Comparison of ENCODE assay signal across 16 cellular contexts in the genomic region with DNA sequence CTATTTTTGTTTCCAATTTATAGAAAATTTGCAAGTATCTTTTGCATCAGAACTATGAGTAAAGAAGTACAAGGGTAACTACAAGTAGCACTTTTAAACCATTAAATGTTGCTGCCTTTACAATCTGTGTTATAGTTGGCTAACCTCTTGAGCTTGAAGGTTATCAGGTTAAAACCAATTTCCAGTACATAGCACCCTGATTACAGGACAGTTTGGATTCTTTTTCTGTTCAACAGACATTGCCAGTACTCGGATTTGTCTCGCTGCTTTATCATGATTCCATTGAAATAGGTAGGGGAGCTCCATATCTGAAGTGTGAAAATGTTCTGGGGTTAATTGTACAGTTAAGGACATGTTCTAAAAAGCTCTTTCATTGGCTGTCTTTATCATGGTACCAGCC.
"Had no signal": no experiment of that assay in that cellular context is flagged by ENCODE, and none has a peak within 500 bp of the region (broad histone marks: within the 10 kb centered on the region; RNA-seq: fewer than 3 reads in every experiment).

No MANE protein-coding gene starts in this region.

- H3K27ac Mint-ChIP-seq: activated CD4-positive, alpha-beta memory T cell treated with anti-CD3 and anti-CD28 coated beads for 36 hours; activated naive CD4-positive, alpha-beta T cell treated with anti-CD3 and anti-CD28 coated beads, Interleukin-2, amount 10 ng/mL, durations not matched to agents 7 days and 5 days; activated T-helper 1 cell treated with anti-CD3 and anti-CD28 coated beads, Interleukin-12 subunit alpha, Interleukin-12 subunit beta, Interleukin-2, Interleukin-4 antibody, amounts not matched to agents 30 ng/mL and 10 ng/mL and 1 ng/mL, durations not matched to agents 14 hours and 24 hours and 36 hours had no signal

- DNase-seq: activated CD4-positive, alpha-beta memory T cell treated with anti-CD3 and anti-CD28 coated beads for 36 hours; activated CD4-positive, CD25-positive, alpha-beta regulatory T cell treated with anti-CD3 and anti-CD28 coated beads, Interleukin-2, amount 50 U/mL, for 72 hours; activated CD8-positive, alpha-beta memory T cell treated with anti-CD3 and anti-CD28 coated beads, Interleukin-2, amount 50 U/mL, for 4 hours; activated naive CD4-positive, alpha-beta T cell treated with anti-CD3 and anti-CD28 coated beads, Interleukin-2, amount 10 ng/mL, durations not matched to agents 7 days and 5 days; brain microvascular endothelial cell; dorsolateral prefrontal cortex; esophagus squamous epithelium; foreskin fibroblast; left cardiac atrium; stimulated activated CD4-positive, alpha-beta T cell treated with anti-CD3 and anti-CD28 coated beads, Interleukin-4, amount 100 ng/mL, for 24 hours; SW 1271; T-helper 9 cell; tibial artery; uterus had no signal

- H3K9me3 ChIP-seq: esophagus squamous epithelium, tibial artery, uterus had no signal

- H3K27ac ChIP-seq: brain microvascular endothelial cell, dorsolateral prefrontal cortex, esophagus squamous epithelium, tibial artery, uterus had no signal

- ATAC-seq: left cardiac atrium had no signal

- H3K36me3 ChIP-seq: uterus had no signal

- H3K27me3 Mint-ChIP-seq: activated CD4-positive, alpha-beta memory T cell treated with anti-CD3 and anti-CD28 coated beads for 36 hours; activated naive CD4-positive, alpha-beta T cell treated with anti-CD3 and anti-CD28 coated beads, Interleukin-2, amount 10 ng/mL, durations not matched to agents 7 days and 5 days had no signal

- H3K4me1 ChIP-seq: esophagus squamous epithelium, tibial artery, uterus had no signal

- H3K9me3 Mint-ChIP-seq: activated CD4-positive, alpha-beta memory T cell treated with anti-CD3 and anti-CD28 coated beads for 36 hours; activated naive CD4-positive, alpha-beta T cell treated with anti-CD3 and anti-CD28 coated beads, Interleukin-2, amount 10 ng/mL, durations not matched to agents 7 days and 5 days; activated T-helper 1 cell treated with anti-CD3 and anti-CD28 coated beads, Interleukin-12 subunit alpha, Interleukin-12 subunit beta, Interleukin-2, Interleukin-4 antibody, amounts not matched to agents 30 ng/mL and 10 ng/mL and 1 ng/mL, durations not matched to agents 14 hours and 24 hours and 36 hours; neural crest cell had no signal

- H3K4me3 ChIP-seq: dorsolateral prefrontal cortex, esophagus squamous epithelium, tibial artery, uterus had no signal

- H3K4me1 Mint-ChIP-seq: neural crest cell had no signal

- H3K4me3 Mint-ChIP-seq: activated CD4-positive, alpha-beta memory T cell treated with anti-CD3 and anti-CD28 coated beads for 36 hours; activated naive CD4-positive, alpha-beta T cell treated with anti-CD3 and anti-CD28 coated beads, Interleukin-2, amount 10 ng/mL, durations not matched to agents 7 days and 5 days; activated T-helper 1 cell treated with anti-CD3 and anti-CD28 coated beads, Interleukin-12 subunit alpha, Interleukin-12 subunit beta, Interleukin-2, Interleukin-4 antibody, amounts not matched to agents 30 ng/mL and 10 ng/mL and 1 ng/mL, durations not matched to agents 14 hours and 24 hours and 36 hours; neural crest cell had no signal

- H3K27me3 ChIP-seq: brain microvascular endothelial cell, dorsolateral prefrontal cortex, esophagus squamous epithelium, tibial artery, uterus had no signal
